In genomic region chr2:188573453-188573852, GRCh38 we compare ENCODE assay signal across 1 cellular context.
TF ChIP-seq lines count a peak whose summit lies in the region.

No MANE protein-coding gene starts in this region.

TF ChIP-seq in HEK293, 187 proteins besides CTCF, POLR2A, EP300 and RAD21 (continued from another document and continues in another):
- TF ChIP-seq ZNF529 (tag by site-specific recombination; IDR thresholded peaks at IDR 0.05; ENCODE audit: insufficient replicate concordance) (no peak), PATZ1 (tag by site-specific recombination; IDR thresholded peaks at IDR 0.05) (no peak), IKZF3 (tag by site-specific recombination; IDR thresholded peaks at IDR 0.05) (peak; percentile 66), OVOL3 (tag by site-specific recombination; IDR thresholded peaks at IDR 0.05) (peak; percentile 75; the same call in 1 of the 2 replicates), ZFHX2 (tag by site-specific recombination; conservative IDR thresholded peaks at IDR 0.05) (no peak), ZNF654 (tag by site-specific recombination; IDR thresholded peaks at IDR 0.05; ENCODE audit: low read depth) (peak; percentile 8; the same call in 1 of the 2 replicates), ZNF423 (tag by site-specific recombination; IDR thresholded peaks at IDR 0.05) (no peak), ZSCAN23 (tag by site-specific recombination; IDR thresholded peaks at IDR 0.05) (no peak), ZEB2 (tag by site-specific recombination; IDR thresholded peaks at IDR 0.05) (no peak), ZBTB44 (tag by site-specific recombination; IDR thresholded peaks at IDR 0.05) (peak; percentile 56; the same call in 1 of the 2 replicates), OSR2 (tag by site-specific recombination; IDR thresholded peaks at IDR 0.05) (peak; percentile 95), ZNF510 (tag by site-specific recombination; IDR thresholded peaks at IDR 0.05; ENCODE audit: insufficient replicate concordance) (no peak), ZNF112 (tag by site-specific recombination; IDR thresholded peaks at IDR 0.05) (no peak), ZNF830 (tag by site-specific recombination; IDR thresholded peaks at IDR 0.05; ENCODE audit: low read depth) (no peak), GLIS1 (tag by site-specific recombination; IDR thresholded peaks at IDR 0.05) (peak; percentile 99), ZNF202 (tag by site-specific recombination; IDR thresholded peaks at IDR 0.05; ENCODE audit: borderline replicate concordance) (no peak), KLF17 (tag by site-specific recombination; IDR thresholded peaks at IDR 0.05) (no peak), ZNF561 (tag by site-specific recombination; IDR thresholded peaks at IDR 0.05; ENCODE audit: borderline replicate concordance) (peak; percentile 88), ZNF433 (tag by site-specific recombination; IDR thresholded peaks at IDR 0.05; ENCODE audit: low read depth) (no peak), BCL11A (tag by site-specific recombination; IDR thresholded peaks at IDR 0.05; ENCODE audit: low read depth) (peak; percentile 69; the same call in 1 of the 2 replicates), ZNF580 (tag by site-specific recombination; IDR thresholded peaks at IDR 0.05) (peak; percentile 65; the same call in 1 of the 2 replicates), FEZF1 (tag by site-specific recombination; IDR thresholded peaks at IDR 0.05) (peak; percentile 93), ZNF548 (tag by site-specific recombination; IDR thresholded peaks at IDR 0.05) (no peak), ZNF488 (tag by site-specific recombination; IDR thresholded peaks at IDR 0.05) (no peak), ZNF341 (tag by site-specific recombination; IDR thresholded peaks at IDR 0.05; ENCODE audit: low read depth) (no peak), ZNF501 (tag by site-specific recombination; IDR thresholded peaks at IDR 0.05) (peak; percentile 76; the same call in 1 of the 2 replicates), ZNF302 (tag by site-specific recombination; IDR thresholded peaks at IDR 0.05; ENCODE audit: low read depth) (no peak), HOXC10 (CRISPR knock-in tag; IDR thresholded peaks at IDR 0.05) (no peak), ZNF624 (tag by site-specific recombination; IDR thresholded peaks at IDR 0.05) (no peak), ZNF585B (tag by site-specific recombination; IDR thresholded peaks at IDR 0.05) (no peak), ZNF391 (tag by site-specific recombination; IDR thresholded peaks at IDR 0.05; ENCODE audit: borderline replicate concordance, low read depth) (no peak)
- TF ChIP-seq, protein P1, sequence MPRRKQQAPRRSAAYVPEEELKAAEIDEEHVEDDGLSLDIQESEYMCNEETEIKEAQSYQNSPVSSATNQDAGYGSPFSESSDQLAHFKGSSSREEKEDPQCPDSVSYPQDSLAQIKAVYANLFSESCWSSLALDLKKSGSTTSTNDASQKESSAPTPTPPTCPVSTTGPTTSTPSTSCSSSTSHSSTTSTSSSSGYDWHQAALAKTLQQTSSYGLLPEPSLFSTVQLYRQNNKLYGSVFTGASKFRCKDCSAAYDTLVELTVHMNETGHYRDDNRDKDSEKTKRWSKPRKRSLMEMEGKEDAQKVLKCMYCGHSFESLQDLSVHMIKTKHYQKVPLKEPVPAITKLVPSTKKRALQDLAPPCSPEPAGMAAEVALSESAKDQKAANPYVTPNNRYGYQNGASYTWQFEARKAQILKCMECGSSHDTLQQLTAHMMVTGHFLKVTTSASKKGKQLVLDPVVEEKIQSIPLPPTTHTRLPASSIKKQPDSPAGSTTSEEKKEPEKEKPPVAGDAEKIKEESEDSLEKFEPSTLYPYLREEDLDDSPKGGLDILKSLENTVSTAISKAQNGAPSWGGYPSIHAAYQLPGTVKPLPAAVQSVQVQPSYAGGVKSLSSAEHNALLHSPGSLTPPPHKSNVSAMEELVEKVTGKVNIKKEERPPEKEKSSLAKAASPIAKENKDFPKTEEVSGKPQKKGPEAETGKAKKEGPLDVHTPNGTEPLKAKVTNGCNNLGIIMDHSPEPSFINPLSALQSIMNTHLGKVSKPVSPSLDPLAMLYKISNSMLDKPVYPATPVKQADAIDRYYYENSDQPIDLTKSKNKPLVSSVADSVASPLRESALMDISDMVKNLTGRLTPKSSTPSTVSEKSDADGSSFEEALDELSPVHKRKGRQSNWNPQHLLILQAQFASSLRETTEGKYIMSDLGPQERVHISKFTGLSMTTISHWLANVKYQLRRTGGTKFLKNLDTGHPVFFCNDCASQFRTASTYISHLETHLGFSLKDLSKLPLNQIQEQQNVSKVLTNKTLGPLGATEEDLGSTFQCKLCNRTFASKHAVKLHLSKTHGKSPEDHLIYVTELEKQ (tag by site-specific recombination; IDR thresholded peaks at IDR 0.05; ENCODE audit: borderline replicate concordance): peak; percentile 88
- TF ChIP-seq, protein P2, sequence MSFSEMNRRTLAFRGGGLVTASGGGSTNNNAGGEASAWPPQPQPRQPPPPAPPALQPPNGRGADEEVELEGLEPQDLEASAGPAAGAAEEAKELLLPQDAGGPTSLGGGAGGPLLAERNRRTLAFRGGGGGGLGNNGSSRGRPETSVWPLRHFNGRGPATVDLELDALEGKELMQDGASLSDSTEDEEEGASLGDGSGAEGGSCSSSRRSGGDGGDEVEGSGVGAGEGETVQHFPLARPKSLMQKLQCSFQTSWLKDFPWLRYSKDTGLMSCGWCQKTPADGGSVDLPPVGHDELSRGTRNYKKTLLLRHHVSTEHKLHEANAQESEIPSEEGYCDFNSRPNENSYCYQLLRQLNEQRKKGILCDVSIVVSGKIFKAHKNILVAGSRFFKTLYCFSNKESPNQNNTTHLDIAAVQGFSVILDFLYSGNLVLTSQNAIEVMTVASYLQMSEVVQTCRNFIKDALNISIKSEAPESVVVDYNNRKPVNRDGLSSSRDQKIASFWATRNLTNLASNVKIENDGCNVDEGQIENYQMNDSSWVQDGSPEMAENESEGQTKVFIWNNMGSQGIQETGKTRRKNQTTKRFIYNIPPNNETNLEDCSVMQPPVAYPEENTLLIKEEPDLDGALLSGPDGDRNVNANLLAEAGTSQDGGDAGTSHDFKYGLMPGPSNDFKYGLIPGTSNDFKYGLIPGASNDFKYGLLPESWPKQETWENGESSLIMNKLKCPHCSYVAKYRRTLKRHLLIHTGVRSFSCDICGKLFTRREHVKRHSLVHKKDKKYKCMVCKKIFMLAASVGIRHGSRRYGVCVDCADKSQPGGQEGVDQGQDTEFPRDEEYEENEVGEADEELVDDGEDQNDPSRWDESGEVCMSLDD (tag by site-specific recombination; IDR thresholded peaks at IDR 0.05): no peak
- TF ChIP-seq, protein P3, sequence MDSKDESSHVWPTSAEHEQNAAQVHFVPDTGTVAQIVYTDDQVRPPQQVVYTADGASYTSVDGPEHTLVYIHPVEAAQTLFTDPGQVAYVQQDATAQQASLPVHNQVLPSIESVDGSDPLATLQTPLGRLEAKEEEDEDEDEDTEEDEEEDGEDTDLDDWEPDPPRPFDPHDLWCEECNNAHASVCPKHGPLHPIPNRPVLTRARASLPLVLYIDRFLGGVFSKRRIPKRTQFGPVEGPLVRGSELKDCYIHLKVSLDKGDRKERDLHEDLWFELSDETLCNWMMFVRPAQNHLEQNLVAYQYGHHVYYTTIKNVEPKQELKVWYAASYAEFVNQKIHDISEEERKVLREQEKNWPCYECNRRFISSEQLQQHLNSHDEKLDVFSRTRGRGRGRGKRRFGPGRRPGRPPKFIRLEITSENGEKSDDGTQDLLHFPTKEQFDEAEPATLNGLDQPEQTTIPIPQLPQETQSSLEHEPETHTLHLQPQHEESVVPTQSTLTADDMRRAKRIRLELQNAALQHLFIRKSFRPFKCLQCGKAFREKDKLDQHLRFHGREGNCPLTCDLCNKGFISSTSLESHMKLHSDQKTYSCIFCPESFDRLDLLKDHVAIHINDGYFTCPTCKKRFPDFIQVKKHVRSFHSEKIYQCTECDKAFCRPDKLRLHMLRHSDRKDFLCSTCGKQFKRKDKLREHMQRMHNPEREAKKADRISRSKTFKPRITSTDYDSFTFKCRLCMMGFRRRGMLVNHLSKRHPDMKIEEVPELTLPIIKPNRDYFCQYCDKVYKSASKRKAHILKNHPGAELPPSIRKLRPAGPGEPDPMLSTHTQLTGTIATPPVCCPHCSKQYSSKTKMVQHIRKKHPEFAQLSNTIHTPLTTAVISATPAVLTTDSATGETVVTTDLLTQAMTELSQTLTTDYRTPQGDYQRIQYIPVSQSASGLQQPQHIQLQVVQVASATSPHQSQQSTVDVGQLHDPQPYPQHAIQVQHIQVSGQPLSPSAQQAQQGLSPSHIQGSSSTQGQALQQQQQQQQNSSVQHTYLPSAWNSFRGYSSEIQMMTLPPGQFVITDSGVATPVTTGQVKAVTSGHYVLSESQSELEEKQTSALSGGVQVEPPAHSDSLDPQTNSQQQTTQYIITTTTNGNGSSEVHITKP (tag by site-specific recombination; IDR thresholded peaks at IDR 0.05): no peak
- TF ChIP-seq, protein P4, sequence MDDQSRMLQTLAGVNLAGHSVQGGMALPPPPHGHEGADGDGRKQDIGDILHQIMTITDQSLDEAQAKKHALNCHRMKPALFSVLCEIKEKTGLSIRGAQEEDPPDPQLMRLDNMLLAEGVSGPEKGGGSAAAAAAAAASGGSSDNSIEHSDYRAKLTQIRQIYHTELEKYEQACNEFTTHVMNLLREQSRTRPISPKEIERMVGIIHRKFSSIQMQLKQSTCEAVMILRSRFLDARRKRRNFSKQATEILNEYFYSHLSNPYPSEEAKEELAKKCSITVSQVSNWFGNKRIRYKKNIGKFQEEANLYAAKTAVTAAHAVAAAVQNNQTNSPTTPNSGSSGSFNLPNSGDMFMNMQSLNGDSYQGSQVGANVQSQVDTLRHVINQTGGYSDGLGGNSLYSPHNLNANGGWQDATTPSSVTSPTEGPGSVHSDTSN (CRISPR knock-in tag; IDR thresholded peaks at IDR 0.05): no peak
- TF ChIP-seq, protein P5, sequence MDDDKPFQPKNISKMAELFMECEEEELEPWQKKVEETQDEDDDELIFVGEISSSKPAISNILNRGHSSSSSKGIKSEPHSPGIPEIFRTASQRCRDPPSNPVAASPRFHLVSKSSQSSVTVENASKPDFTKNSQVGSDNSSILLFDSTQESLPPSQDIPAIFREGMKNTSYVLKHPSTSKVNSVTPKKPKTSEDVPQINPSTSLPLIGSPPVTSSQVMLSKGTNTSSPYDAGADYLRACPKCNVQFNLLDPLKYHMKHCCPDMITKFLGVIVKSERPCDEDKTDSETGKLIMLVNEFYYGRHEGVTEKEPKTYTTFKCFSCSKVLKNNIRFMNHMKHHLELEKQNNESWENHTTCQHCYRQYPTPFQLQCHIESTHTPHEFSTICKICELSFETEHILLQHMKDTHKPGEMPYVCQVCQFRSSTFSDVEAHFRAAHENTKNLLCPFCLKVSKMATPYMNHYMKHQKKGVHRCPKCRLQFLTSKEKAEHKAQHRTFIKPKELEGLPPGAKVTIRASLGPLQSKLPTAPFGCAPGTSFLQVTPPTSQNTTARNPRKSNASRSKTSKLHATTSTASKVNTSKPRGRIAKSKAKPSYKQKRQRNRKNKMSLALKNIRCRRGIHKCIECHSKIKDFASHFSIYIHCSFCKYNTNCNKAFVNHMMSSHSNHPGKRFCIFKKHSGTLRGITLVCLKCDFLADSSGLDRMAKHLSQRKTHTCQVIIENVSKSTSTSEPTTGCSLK (tag by site-specific recombination; IDR thresholded peaks at IDR 0.05): no peak
- TF ChIP-seq, protein P6, sequence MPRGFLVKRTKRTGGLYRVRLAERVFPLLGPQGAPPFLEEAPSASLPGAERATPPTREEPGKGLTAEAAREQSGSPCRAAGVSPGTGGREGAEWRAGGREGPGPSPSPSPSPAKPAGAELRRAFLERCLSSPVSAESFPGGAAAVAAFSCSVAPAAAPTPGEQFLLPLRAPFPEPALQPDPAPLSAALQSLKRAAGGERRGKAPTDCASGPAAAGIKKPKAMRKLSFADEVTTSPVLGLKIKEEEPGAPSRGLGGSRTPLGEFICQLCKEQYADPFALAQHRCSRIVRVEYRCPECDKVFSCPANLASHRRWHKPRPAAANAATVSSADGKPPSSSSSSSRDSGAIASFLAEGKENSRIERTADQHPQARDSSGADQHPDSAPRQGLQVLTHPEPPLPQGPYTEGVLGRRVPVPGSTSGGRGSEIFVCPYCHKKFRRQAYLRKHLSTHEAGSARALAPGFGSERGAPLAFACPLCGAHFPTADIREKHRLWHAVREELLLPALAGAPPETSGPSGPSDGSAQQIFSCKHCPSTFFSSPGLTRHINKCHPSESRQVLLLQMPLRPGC (tag by site-specific recombination; IDR thresholded peaks at IDR 0.05): peak; percentile 72
